ENCODE assay signal across 21 cellular contexts in the genomic region with DNA sequence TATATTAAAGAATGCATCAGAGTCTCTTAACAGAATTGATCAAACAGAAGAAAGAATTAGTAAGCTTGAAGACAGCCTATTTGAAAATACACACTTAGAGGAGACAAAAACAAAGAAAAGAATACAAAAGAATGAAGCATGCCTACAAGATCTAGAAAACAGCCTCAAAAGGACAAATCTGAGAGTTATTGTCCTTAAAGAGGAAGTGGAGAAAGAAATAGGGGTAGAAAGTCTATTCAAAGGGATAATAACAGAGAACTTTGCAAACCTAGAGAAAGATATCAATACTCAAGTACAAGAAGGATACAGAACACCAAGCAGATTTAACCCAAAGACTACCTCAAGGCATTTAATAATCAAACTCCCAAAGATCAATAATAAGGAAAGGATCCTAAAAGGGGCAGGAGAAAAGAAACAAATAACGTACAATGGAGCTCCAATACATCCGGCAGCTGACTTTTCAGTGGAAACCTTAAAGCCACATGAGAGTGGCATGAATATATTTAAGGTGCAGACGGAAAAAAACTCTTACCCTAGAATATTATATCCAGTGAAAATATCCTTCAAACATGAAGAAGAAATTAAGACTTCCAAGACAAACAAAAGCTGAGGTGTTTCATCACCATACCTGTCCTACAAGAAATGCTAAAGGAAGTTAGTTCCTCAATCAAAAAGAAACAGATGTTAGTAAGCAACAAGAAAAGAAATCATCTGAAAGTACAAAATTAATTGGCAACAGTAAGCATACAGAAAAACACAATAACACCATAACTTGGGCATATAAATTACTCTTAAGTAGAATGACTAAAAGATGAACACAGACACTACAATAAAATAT.
"Had no signal": no experiment of that assay in that cellular context is flagged by ENCODE, and none has a peak within 500 bp of the region (broad histone marks: within the 10 kb centered on the region; RNA-seq: fewer than 3 reads in every experiment).

No MANE protein-coding gene starts in this region.

- H3K9me3 ChIP-seq: Peyer's patch had no signal

- ATAC-seq: activated T-cell treated with anti-CD3 and anti-CD28 coated beads, Interleukin-2, amount 50 U/mL, for 4 hours had no signal

- DNase-seq: activated CD4-positive, alpha-beta T cell treated with anti-CD3 and anti-CD28 coated beads, Interleukin-2, amount 50 U/mL, for 48 hours; activated CD4-positive, CD25-positive, alpha-beta regulatory T cell treated with anti-CD3 and anti-CD28 coated beads, Interleukin-2, amount 50 U/mL, for 72 hours; activated CD8-positive, alpha-beta memory T cell treated with anti-CD3 and anti-CD28 coated beads for 24 hours; activated gamma-delta T cell; activated naive CD4-positive, alpha-beta T cell treated with anti-CD3 and anti-CD28 coated beads, Interleukin-2, amount 10 ng/mL, durations not matched to agents 7 days and 5 days; activated T-cell treated with anti-CD3 and anti-CD28 coated beads, Interleukin-2, amount 50 U/mL, for 4 hours; brain microvascular endothelial cell; cerebellar nuclear complex; MM.1S; NCI-H1105; NCI-H1436; NCI-H1694 treated with DMSO at 0.1 percent for 48 hours; NCI-H2029 treated with DMSO at 0.1 percent for 48 hours; NCI-H510A treated with DMSO at 0.1 percent for 48 hours; NCI-H69; NK-92 treated with Interleukin-12 subunit alpha and Interleukin-12 subunit beta, amount 100 ng/mL, for 24 hours; OCI-M1; Peyer's patch; SHP77 treated with DMSO at 0.1 percent for 48 hours had no signal

- H3K36me3 ChIP-seq: brain microvascular endothelial cell, Peyer's patch had no signal

- H3K27me3 ChIP-seq: brain microvascular endothelial cell, Peyer's patch had no signal

- H3K4me3 ChIP-seq: Peyer's patch had no signal

- H3K9me3 Mint-ChIP-seq: T-helper 1 cell treated with Interleukin-12 subunit alpha and Interleukin-12 subunit beta and Interleukin-4 antibody, amounts not matched to agents 30 μg/mL and 1 μg/mL, for 36 hours had no signal

- H3K27ac Mint-ChIP-seq: activated CD4-positive, alpha-beta T cell treated with anti-CD3 and anti-CD28 coated beads, Interleukin-2, amount 10 ng/mL, durations not matched to agents 24 days and 14 days; activated naive CD4-positive, alpha-beta T cell treated with anti-CD3 and anti-CD28 coated beads, Interleukin-2, amount 10 ng/mL, durations not matched to agents 7 days and 5 days; T-helper 1 cell treated with Interleukin-12 subunit alpha and Interleukin-12 subunit beta and Interleukin-4 antibody, amounts not matched to agents 30 μg/mL and 1 μg/mL, for 36 hours had no signal

- H3K27me3 Mint-ChIP-seq: activated CD4-positive, alpha-beta T cell treated with anti-CD3 and anti-CD28 coated beads, Interleukin-2, amount 10 ng/mL, durations not matched to agents 24 days and 14 days; activated naive CD4-positive, alpha-beta T cell treated with anti-CD3 and anti-CD28 coated beads, Interleukin-2, amount 10 ng/mL, durations not matched to agents 7 days and 5 days had no signal

- H3K4me3 Mint-ChIP-seq: activated CD4-positive, alpha-beta T cell treated with anti-CD3 and anti-CD28 coated beads, Interleukin-2, amount 10 ng/mL, durations not matched to agents 24 days and 14 days; activated naive CD4-positive, alpha-beta T cell treated with anti-CD3 and anti-CD28 coated beads, Interleukin-2, amount 10 ng/mL, durations not matched to agents 7 days and 5 days; activated T-cell treated with anti-CD3 and anti-CD28 coated beads, Interleukin-2, amount 50 U/mL, for 4 hours; T-helper 1 cell treated with Interleukin-12 subunit alpha and Interleukin-12 subunit beta and Interleukin-4 antibody, amounts not matched to agents 30 μg/mL and 1 μg/mL, for 36 hours had no signal

- H3K27ac ChIP-seq: brain microvascular endothelial cell, Peyer's patch had no signal
